12 cellular contexts compared by ENCODE assay signal in the genomic region with DNA sequence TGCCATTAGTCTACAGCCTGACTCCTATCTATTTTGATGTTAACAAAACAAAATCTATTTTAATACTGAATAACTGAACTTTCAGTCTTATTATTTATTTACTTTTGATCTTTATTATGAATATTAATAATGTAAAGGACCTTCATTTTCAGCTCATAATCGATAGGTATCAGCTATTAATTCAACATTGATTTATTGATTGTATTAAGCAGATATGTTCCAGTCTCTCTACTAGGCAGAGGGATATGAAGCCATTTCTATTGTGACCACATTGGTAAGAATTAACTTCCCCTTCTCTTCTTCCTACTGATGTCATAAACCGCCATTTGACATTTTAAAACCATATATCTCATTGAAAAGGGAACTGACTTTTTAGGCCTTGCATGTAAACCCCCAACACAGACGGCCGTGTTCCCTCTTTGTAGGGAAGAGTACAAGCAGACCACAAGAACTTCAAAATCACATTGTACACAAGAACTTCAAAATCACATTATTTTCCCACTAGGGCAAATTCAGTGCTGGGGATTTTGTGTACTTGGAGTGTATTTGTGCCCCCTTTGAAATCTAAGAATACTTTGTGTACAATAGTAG.
A peak's percentile ranks its signal among the peaks of the same experiment; 100 is the strongest.
DNase-seq lines count a peak whose midpoint lies in the region; ATAC-seq, FAIRE-seq and TF ChIP-seq lines count a peak whose summit lies in the region.
"Had no signal": no experiment of that assay in that cellular context is flagged by ENCODE, and none has a peak within 500 bp of the region (broad histone marks: within the 10 kb centered on the region; RNA-seq: fewer than 3 reads in every experiment).

No MANE protein-coding gene starts in this region.

- BruUV-seq in GM12878 (replicated peaks; lab: Mats Ljungman, UMichigan), result no TSS peak
- no TSS peak for BruUV-seq in A673 (replicated peaks; lab: Mats Ljungman, UMichigan)

- TF ChIP-seq CTCF in GM13977 (IDR thresholded peaks at IDR 0.05; ENCODE audit: extremely low read depth, insufficient read depth, missing control alignments), result no peak
- TF ChIP-seq CTCF in GM12878 (IDR thresholded peaks at IDR 0.05 in 2 of 3, conservative IDR thresholded peaks at IDR 0.05 in 1 of 3; ENCODE audit: control insufficient read depth in 2 of 3, extremely low read depth in 1 of 3, insufficient read depth in 1 of 3, low read depth in 3 of 3, low read length in 3 of 3), result no peak
- TF ChIP-seq CTCF in A673 (conservative IDR thresholded peaks at IDR 0.05; ENCODE audit: low read depth, low read length), result no peak

- POLR2A ChIA-PET in GM12878 (lab: Charles Lee), result interaction anchor here (1.6 kb wide), 1 partner anchor 9 kb away, joined by 5 read pairs; no protein-coding TSS in a partner anchor
- POLR2A ChIA-PET in A673 (lab: Charles Lee; ENCODE audit: low non-redundant PET), result no interaction called here

- no peaks in the 10 kb centered on the region for H3K79me2 ChIP-seq in GM12878 (ENCODE audit: control insufficient read depth, insufficient read depth, low read length)

- H4K20me1 ChIP-seq in GM12878 (ENCODE audit: control insufficient read depth, insufficient read depth), result no peaks in the 10 kb centered on the region

- no peak overlapping the region for H2AFZ ChIP-seq in GM12878 (ENCODE audit: control insufficient read depth, low read depth, low read length)

- H3K4me3 ChIP-seq in GM12878 (no peak overlapping the region), A673 (ENCODE audit: low read depth, low read length, poor library complexity, severe bottlenecking) (no peak overlapping the region)

- TF ChIP-seq RAD21 in GM12878 (IDR thresholded peaks at IDR 0.05; ENCODE audit: insufficient read depth, low read depth, low read length), result no peak

- TF ChIP-seq POLR2A in GM12878 (IDR thresholded peaks at IDR 0.05; ENCODE audit: low read depth, low read length), result no peak

- H3K9ac ChIP-seq in GM12878 (ENCODE audit: control insufficient read depth, insufficient read depth, low read length), result no peak overlapping the region

- RAD21 ChIA-PET in GM12878 (lab: Charles Lee; ENCODE audit: unreplicated experiment), result interaction anchor here (1.0 to 1.5 kb wide), 2 partner anchors 18 to 47 kb away, joined by 3 read pairs; no protein-coding TSS in a partner anchor

- peak; percentile 69 to 80; a peak in 3 of 4 replicates for TF ChIP-seq EP300 in GM12878 (IDR thresholded peaks at IDR 0.05; ENCODE audit: borderline replicate concordance in 1 of 2, control insufficient read depth in 1 of 2, low read depth in 2 of 2, low read length in 2 of 2)

- no peaks in the 10 kb centered on the region for H3K4me1 ChIP-seq in GM12878 (ENCODE audit: control insufficient read depth, insufficient read depth, low read length)
- H3K4me1 ChIP-seq in A673 (ENCODE audit: insufficient read depth, low read length, poor library complexity, severe bottlenecking), result peaks cover 5% of the 10 kb centered on the region

- intact Hi-C loops in GM12878 (cut with micrococcal nuclease; ENCODE audit: unreplicated experiment) (loop anchor here (10.0 kb wide), 1 partner anchor 235 kb away; a partner anchor contains a TSS), A673 (cut with micrococcal nuclease; ENCODE audit: unreplicated experiment) (no loop called here)

- DNase-seq in GM13977 (ENCODE audit: low spot score) (peak; percentile 6), GM12878 (ENCODE audit: low read depth, low spot score) (peak; percentile 11), HPDE6-E6E7 (ENCODE audit: extremely low spot score) (no peak), NCI-H82 (lab: John Stamatoyannopoulos, UW) (no peak), A673 (ENCODE audit: low spot score) (no peak), inferior parietal cortex (ENCODE audit: extremely low spot score) (no peak)
- DNase-seq: activated T-cell treated with anti-CD3 and anti-CD28 coated beads, Interleukin-2, amount 50 U/mL, for 4 hours; CD8-positive, alpha-beta T cell; NCI-H446 treated with DMSO at 0.1 percent for 48 hours; small intestine had no signal

- peak; percentile 70 for ATAC-seq in GM21515 (IDR thresholded peaks at IDR 0.05; ENCODE audit: unreplicated experiment)
- peak; percentile 97 for ATAC-seq in HG03457 (IDR thresholded peaks at IDR 0.05; ENCODE audit: unreplicated experiment)
- ATAC-seq in GM12878, result peak; percentile 82
- ATAC-seq: activated T-cell treated with anti-CD3 and anti-CD28 coated beads, Interleukin-2, amount 50 U/mL, for 4 hours; CD8-positive, alpha-beta T cell had no signal

- CTCF ChIA-PET in GM12878 (lab: Yijun Ruan, JAX), result interaction anchor here (1.5 kb wide), 2 partner anchors 129 to 158 kb away, joined by 3 read pairs; no protein-coding TSS in a partner anchor
- CTCF ChIA-PET in A673 (lab: Charles Lee), result no interaction called here

- 10% methylated on average over 4 of the region's 4 CpGs for WGBS in GM12878 (ENCODE audit: insufficient coverage, insufficient replicate concordance, low lambda C conversion rate, missing lambda C conversion rate)

- H3K36me3 ChIP-seq in GM12878 (ENCODE audit: control insufficient read depth in 2 of 2, insufficient read depth in 2 of 2, low read length in 1 of 2), result no peaks in the 10 kb centered on the region
- no peaks in the 10 kb centered on the region for H3K36me3 ChIP-seq in A673 (ENCODE audit: insufficient read depth, low read length, poor library complexity, severe bottlenecking)

- no peak overlapping the region for H3K4me2 ChIP-seq in GM12878 (ENCODE audit: control insufficient read depth, insufficient read depth)

- H3K27me3 ChIP-seq in GM12878 (replicated peaks in 1 of 2; ENCODE audit: control insufficient read depth in 2 of 2, insufficient read depth in 2 of 2, low read length in 1 of 2) (no peaks in the 10 kb centered on the region; a peak in 1 of 4 replicates), A673 (replicated peaks; ENCODE audit: insufficient read depth, low read depth, low read length, poor library complexity) (no peaks in the 10 kb centered on the region)

- in situ Hi-C loops in GM13977 (cut with MboI; ENCODE audit: low pct_unique_long_range_greater_than_20kb, low sequenced_read_pairs, unreplicated experiment) (no loop called here), GM12878 (cut with MboI) (no loop called here)

- FAIRE-seq in GM12878 (lab: Jason Lieb, UNC), result no peak
- FAIRE-seq: small intestine had no signal

- H3K9me3 ChIP-seq in GM12878 (replicated peaks; ENCODE audit: control insufficient read depth, insufficient read depth, low read length) (no peaks in the 10 kb centered on the region), A673 (ENCODE audit: low read depth, low read length, poor library complexity, severe bottlenecking) (no peaks in the 10 kb centered on the region)

- no peak overlapping the region for H3K27ac ChIP-seq in GM12878 (ENCODE audit: control insufficient read depth, insufficient read depth)
- no peak overlapping the region for H3K27ac ChIP-seq in A673 (ENCODE audit: low read depth, low read length, poor library complexity, severe bottlenecking)

- SMC1A ChIA-PET in GM12878 (lab: Charles Lee; ENCODE audit: uncharacterized antibody, unreplicated experiment), result interaction anchor here (0.7 to 18.7 kb wide), 7 partner anchors 17 to 138 kb away, joined by 3 to 215 read pairs (median 5); no protein-coding TSS in a partner anchor

TF ChIP-seq in GM12878, 131 proteins besides CTCF, POLR2A, EP300 and RAD21 (continues in another document):
- TF ChIP-seq, protein P1, sequence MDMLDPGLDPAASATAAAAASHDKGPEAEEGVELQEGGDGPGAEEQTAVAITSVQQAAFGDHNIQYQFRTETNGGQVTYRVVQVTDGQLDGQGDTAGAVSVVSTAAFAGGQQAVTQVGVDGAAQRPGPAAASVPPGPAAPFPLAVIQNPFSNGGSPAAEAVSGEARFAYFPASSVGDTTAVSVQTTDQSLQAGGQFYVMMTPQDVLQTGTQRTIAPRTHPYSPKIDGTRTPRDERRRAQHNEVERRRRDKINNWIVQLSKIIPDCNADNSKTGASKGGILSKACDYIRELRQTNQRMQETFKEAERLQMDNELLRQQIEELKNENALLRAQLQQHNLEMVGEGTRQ (IDR thresholded peaks at IDR 0.05; ENCODE audit: borderline replicate concordance, low read depth, low read length), result no peak
- TF ChIP-seq TCF12 (IDR thresholded peaks at IDR 0.05; ENCODE audit: low read depth, low read length) (no peak), ATF7 (IDR thresholded peaks at IDR 0.05; ENCODE audit: low read depth) (peak; percentile 95), KAT2A (conservative IDR thresholded peaks at IDR 0.05; ENCODE audit: control insufficient read depth, low read depth, low read length) (no peak), MTA2 (IDR thresholded peaks at IDR 0.05; ENCODE audit: low read depth) (peak; percentile 90), DPF2 (IDR thresholded peaks at IDR 0.05) (peak; percentile 95), KLF5 (IDR thresholded peaks at IDR 0.05; ENCODE audit: partially characterized antibody) (no peak)
- TF ChIP-seq, protein P2, sequence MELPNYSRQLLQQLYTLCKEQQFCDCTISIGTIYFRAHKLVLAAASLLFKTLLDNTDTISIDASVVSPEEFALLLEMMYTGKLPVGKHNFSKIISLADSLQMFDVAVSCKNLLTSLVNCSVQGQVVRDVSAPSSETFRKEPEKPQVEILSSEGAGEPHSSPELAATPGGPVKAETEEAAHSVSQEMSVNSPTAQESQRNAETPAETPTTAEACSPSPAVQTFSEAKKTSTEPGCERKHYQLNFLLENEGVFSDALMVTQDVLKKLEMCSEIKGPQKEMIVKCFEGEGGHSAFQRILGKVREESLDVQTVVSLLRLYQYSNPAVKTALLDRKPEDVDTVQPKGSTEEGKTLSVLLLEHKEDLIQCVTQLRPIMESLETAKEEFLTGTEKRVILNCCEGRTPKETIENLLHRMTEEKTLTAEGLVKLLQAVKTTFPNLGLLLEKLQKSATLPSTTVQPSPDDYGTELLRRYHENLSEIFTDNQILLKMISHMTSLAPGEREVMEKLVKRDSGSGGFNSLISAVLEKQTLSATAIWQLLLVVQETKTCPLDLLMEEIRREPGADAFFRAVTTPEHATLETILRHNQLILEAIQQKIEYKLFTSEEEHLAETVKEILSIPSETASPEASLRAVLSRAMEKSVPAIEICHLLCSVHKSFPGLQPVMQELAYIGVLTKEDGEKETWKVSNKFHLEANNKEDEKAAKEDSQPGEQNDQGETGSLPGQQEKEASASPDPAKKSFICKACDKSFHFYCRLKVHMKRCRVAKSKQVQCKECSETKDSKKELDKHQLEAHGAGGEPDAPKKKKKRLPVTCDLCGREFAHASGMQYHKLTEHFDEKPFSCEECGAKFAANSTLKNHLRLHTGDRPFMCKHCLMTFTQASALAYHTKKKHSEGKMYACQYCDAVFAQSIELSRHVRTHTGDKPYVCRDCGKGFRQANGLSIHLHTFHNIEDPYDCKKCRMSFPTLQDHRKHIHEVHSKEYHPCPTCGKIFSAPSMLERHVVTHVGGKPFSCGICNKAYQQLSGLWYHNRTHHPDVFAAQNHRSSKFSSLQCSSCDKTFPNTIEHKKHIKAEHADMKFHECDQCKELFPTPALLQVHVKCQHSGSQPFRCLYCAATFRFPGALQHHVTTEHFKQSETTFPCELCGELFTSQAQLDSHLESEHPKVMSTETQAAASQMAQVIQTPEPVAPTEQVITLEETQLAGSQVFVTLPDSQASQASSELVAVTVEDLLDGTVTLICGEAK (IDR thresholded peaks at IDR 0.05; ENCODE audit: borderline replicate concordance), result no peak

Comparison
In these comparisons a context has a peak if more than half of its experiments do, and no peak if none do; other contexts are left out.
1. DNase-seq: peak in GM13977 (single experiment) and GM12878 (single experiment); none in HPDE6-E6E7 (single experiment), NCI-H82 (single experiment), A673 (single experiment) and inferior parietal cortex (single experiment).
2. Peak in every context shown above with its lines, with median percentiles within 50 percentile points of each other: ATAC-seq.